In the genomic region with DNA sequence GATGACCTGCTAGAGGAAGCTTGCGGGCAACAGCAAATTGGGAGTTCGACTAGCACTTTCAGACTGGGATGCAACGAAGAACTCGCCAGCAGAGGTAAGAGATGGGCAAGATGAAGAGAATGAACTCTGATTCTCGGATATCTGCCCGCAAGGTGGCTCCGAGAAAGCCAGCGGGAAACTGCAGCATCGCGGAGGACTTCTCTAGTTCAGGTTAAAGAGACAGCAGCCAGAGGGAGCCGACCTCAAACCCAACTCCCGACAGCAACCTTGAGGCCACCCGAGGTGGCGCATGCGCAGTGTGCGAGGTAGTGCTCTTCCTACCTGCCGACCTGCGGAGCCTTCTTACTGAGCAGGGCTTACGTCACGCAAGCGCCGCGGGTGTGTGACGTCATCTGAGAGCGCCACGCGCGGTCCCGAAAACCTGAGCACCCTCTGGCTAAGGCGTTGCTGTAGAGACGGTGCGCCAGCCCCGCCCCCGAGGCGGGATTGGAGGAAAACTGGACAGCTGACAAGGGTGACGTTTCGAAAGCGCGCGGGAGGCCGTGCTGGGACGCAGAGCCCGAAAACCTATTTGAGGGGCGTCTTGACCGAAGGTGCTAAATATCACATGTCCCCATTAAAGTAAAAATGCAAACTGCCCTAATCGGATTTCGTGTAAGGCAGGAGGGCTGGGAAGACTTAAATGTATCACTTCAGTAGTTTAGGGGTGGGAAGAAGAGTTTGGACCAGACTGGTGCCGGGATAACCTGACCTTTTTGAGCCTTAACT, we compare ENCODE assay signal across 8 cellular contexts.
DNase-seq lines count a peak whose midpoint lies in the region; ATAC-seq and TF ChIP-seq lines count a peak whose summit lies in the region.

No MANE protein-coding gene starts in this region.

- DNase-seq in DMS79 treated with DMSO at 0.1 percent for 48 hours (lab: John Stamatoyannopoulos, UW): peak; percentile 99
- peak; percentile 100 for DNase-seq in Peyer's patch
- peak; percentile 99 for DNase-seq in activated T-helper 1 cell treated with Interleukin-2 at 50 U/mL for 16 hours (ENCODE audit: low read depth)
- DNase-seq in esophagus squamous epithelium (lab: John Stamatoyannopoulos, UW): peak; percentile 97
- peak; percentile 99 for DNase-seq in stimulated activated CD8-positive, alpha-beta memory T cell treated with anti-CD3 and anti-CD28 coated beads, Interleukin-7, amount 100 ng/mL, for 24 hours (ENCODE audit: low read depth)

- peak in 3 of 6 experiments; percentile 34 to 53 (median 38) for TF ChIP-seq CTCF in Peyer's patch (IDR thresholded peaks at IDR 0.05)
- TF ChIP-seq CTCF in esophagus squamous epithelium (IDR thresholded peaks at IDR 0.05): peak in 5 of 6 experiments; percentile 7 to 72 (median 24)

- H3K36me3 ChIP-seq in KOPT-K1 (ENCODE audit: insufficient read depth, low read length) (no peaks in the 10 kb centered on the region), Peyer's patch (no peaks in the 10 kb centered on the region), esophagus squamous epithelium (no peaks in the 10 kb centered on the region), muscle layer of duodenum (ENCODE audit: control insufficient read depth in 1 of 2, insufficient read depth in 2 of 2, low read length in 2 of 2) (no peaks in the 10 kb centered on the region)

- H3K4me3 ChIP-seq in Peyer's patch (peak overlapping the region; percentile 40 to 67 (median 50)), esophagus squamous epithelium (peak overlapping the region; percentile 42 to 77 (median 58)), muscle layer of duodenum (ENCODE audit: low read depth in 1 of 2, low read length in 2 of 2) (peak overlapping the region; percentile 68 to 89)

- intact Hi-C loops in esophagus squamous epithelium (cut with DNase I): no loop called here

- H3K4me1 ChIP-seq in Peyer's patch (peaks cover 6 to 24% (median 21%) of the 10 kb centered on the region in 4 donors), esophagus squamous epithelium (peaks cover 10 to 30% (median 14%) of the 10 kb centered on the region in 3 donors), muscle layer of duodenum (ENCODE audit: control insufficient read depth in 1 of 2, insufficient read depth in 2 of 2, low read length in 2 of 2) (peaks cover 9 to 17% of the 10 kb centered on the region in 2 donors)

- WGBS in esophagus squamous epithelium, 2 donors: 4% methylated on average over 23 to 35 of the region's 48 CpGs

- H3K9me3 ChIP-seq in KOPT-K1 (ENCODE audit: insufficient read depth, low read length, poor library complexity, severe bottlenecking) (no peaks in the 10 kb centered on the region), Peyer's patch (no peaks in the 10 kb centered on the region), esophagus squamous epithelium (no peaks in the 10 kb centered on the region), muscle layer of duodenum (ENCODE audit: control insufficient read depth in 1 of 2, low read length in 2 of 2) (no peaks in the 10 kb centered on the region)

- ATAC-seq in GM21786 (IDR thresholded peaks at IDR 0.05; ENCODE audit: unreplicated experiment): peak; percentile 64

- H3K27ac ChIP-seq in KOPT-K1 (ENCODE audit: low read depth, low read length, poor library complexity, severe bottlenecking): peak overlapping the region; percentile 77
- peak overlapping the region; percentile 79 to 83 (median 82) for H3K27ac ChIP-seq in Peyer's patch
- H3K27ac ChIP-seq in esophagus squamous epithelium: peak overlapping the region; percentile 82 to 95 (median 89)
- peak overlapping the region; percentile 88 for H3K27ac ChIP-seq in muscle layer of duodenum (ENCODE audit: low read length)

- TF ChIP-seq POLR2A in Peyer's patch (IDR thresholded peaks at IDR 0.05) (peak in 1 of 2 donors; percentile 68), esophagus squamous epithelium (IDR thresholded peaks at IDR 0.05) (peak in 2 of 4 donors; percentile 47 to 74)

- H3K27me3 ChIP-seq in Peyer's patch: no peaks in the 10 kb centered on the region
- no peaks in the 10 kb centered on the region for H3K27me3 ChIP-seq in esophagus squamous epithelium
- no peaks in the 10 kb centered on the region for H3K27me3 ChIP-seq in muscle layer of duodenum (ENCODE audit: low read depth, low read length)

Comparison
In these comparisons a context has a peak if more than half of its experiments do, and no peak if none do; other contexts are left out.
1. Peak in every context shown above with its lines: DNase-seq, ATAC-seq, H3K4me3 ChIP-seq and H3K27ac ChIP-seq.